Comparison of ENCODE assay signal across 8 cellular contexts in genomic region chr2:127388423-127389164, GRCh38. TPM values are rescaled to one million over a fixed set of nuclear protein-coding genes. Genes with fewer than 3 reads are reported as not detected.
DNase-seq lines count a peak whose midpoint lies in the region; ATAC-seq and TF ChIP-seq lines count a peak whose summit lies in the region.

No MANE protein-coding gene starts in this region.

- H3K36me3 ChIP-seq in right atrium auricular region (no peaks in the 10 kb centered on the region), kidney epithelial cell (ENCODE audit: control insufficient read depth, insufficient read depth, low read length) (no peaks in the 10 kb centered on the region), thoracic aorta (no peaks in the 10 kb centered on the region)

- H3K4me1 Mint-ChIP-seq in activated naive CD4-positive, alpha-beta T cell treated with anti-CD3 and anti-CD28 coated beads, Interleukin-2, amount 50 U/mL, for 24 hours = peaks cover 77% of the 10 kb centered on the region

- H3K9me3 ChIP-seq in right atrium auricular region (no peaks in the 10 kb centered on the region), thoracic aorta (no peaks in the 10 kb centered on the region)

- H3K27ac Mint-ChIP-seq in activated naive CD4-positive, alpha-beta T cell treated with anti-CD3 and anti-CD28 coated beads, Interleukin-2, amount 50 U/mL, for 24 hours = peak overlapping the region; percentile 97

- peak overlapping the region; percentile 91 for H3K4me3 Mint-ChIP-seq in activated naive CD4-positive, alpha-beta T cell treated with anti-CD3 and anti-CD28 coated beads, Interleukin-2, amount 50 U/mL, for 24 hours

- H3K27ac ChIP-seq in right atrium auricular region (peak overlapping the region; percentile 100), thoracic aorta (peak overlapping the region; percentile 82 to 100)

- intact Hi-C loops in left ventricle myocardium superior (cut with micrococcal nuclease) = no loop called here

- no peak for DNase-seq in right atrium auricular region (ENCODE audit: low spot score)
- no peak for DNase-seq in left ventricle myocardium superior
- DNase-seq in kidney epithelial cell (ENCODE audit: low read depth) = no peak
- no peak for DNase-seq in thoracic aorta (ENCODE audit: low spot score)
- DNase-seq in activated CD4-positive, alpha-beta T cell treated with anti-CD3 and anti-CD28 coated beads, Interleukin-2, amount 50 U/mL, for 4 hours = no peak
- no peak for DNase-seq in activated effector memory CD4-positive, alpha-beta T cell treated with Interleukin-2 at 50 U/mL for 16 hours

- H3K36me3 Mint-ChIP-seq in activated naive CD4-positive, alpha-beta T cell treated with anti-CD3 and anti-CD28 coated beads, Interleukin-2, amount 50 U/mL, for 24 hours = peaks cover 9% of the 10 kb centered on the region

- TF ChIP-seq CTCF in right atrium auricular region (IDR thresholded peaks at IDR 0.05) (no peak), kidney epithelial cell (IDR thresholded peaks at IDR 0.05; ENCODE audit: insufficient read depth, low read length, poor library complexity, severe bottlenecking) (no peak), thoracic aorta (IDR thresholded peaks at IDR 0.05) (no peak)

- no peaks in the 10 kb centered on the region for H3K27me3 ChIP-seq in right atrium auricular region
- H3K27me3 ChIP-seq in kidney epithelial cell (ENCODE audit: control insufficient read depth, insufficient read depth, low read length) = no peaks in the 10 kb centered on the region
- H3K27me3 ChIP-seq in thoracic aorta (replicated peaks; ENCODE audit: insufficient read depth) = no peaks in the 10 kb centered on the region

- no peaks in the 10 kb centered on the region for H3K9me3 Mint-ChIP-seq in activated naive CD4-positive, alpha-beta T cell treated with anti-CD3 and anti-CD28 coated beads, Interleukin-2, amount 50 U/mL, for 24 hours

- no peak for ATAC-seq in left ventricle myocardium superior
- peak; percentile 2 for ATAC-seq in HG03432 (IDR thresholded peaks at IDR 0.05; ENCODE audit: unreplicated experiment)
- no peak for ATAC-seq in thoracic aorta (ENCODE audit: insufficient number of reproducible peaks, low FRiP score, low read depth)

- H3K4me3 ChIP-seq in right atrium auricular region (peak overlapping the region; percentile 32 to 97), kidney epithelial cell (ENCODE audit: low read depth, low read length) (peak overlapping the region; percentile 27), thoracic aorta (peak overlapping the region; percentile 97)

- no peaks in the 10 kb centered on the region for H3K27me3 Mint-ChIP-seq in activated naive CD4-positive, alpha-beta T cell treated with anti-CD3 and anti-CD28 coated beads, Interleukin-2, amount 50 U/mL, for 24 hours

- H3K4me1 ChIP-seq in right atrium auricular region (peaks cover 0 to 37% of the 10 kb centered on the region in 2 donors), thoracic aorta (ENCODE audit: control insufficient read depth in 1 of 2, low read depth in 2 of 2) (peaks cover 22 to 58% of the 10 kb centered on the region in 2 donors)

RNA-seq across cellular contexts. Expression of gene MAP3K2, which starts 0.8 kb away (rescaled TPM):
- total RNA-seq in right atrium auricular region = 10 to 100 TPM; 20.5 to 20.8 TPM
- 24.9 TPM for total RNA-seq in left ventricle myocardium superior
- total RNA-seq in kidney epithelial cell = 42.2 and 59.4 TPM in 2 replicates
- total RNA-seq in thoracic aorta = 100 to 1,000 TPM in 1 of 2 donors, 10 to 100 TPM in 1; 67.9 to 107 TPM

RNA-seq across cellular contexts. Expression of gene PROC, which starts 29.6 kb away (rescaled TPM):
- total RNA-seq in right atrium auricular region (not detected), left ventricle myocardium superior (not detected), kidney epithelial cell (1.4 and 2.9 TPM in 2 replicates), thoracic aorta (not detected)

Comparison
In these comparisons a context has a peak if more than half of its experiments do, and no peak if none do; other contexts are left out.
1. H3K4me3 ChIP-seq: peak in every context shown above with its lines; median percentile 97 in thoracic aorta; 64 in right atrium auricular region; 27 in kidney epithelial cell.